ENCODE assay signal across 24 cellular contexts in genomic region chr21:37593740-37594471, GRCh38.
"Had no signal": no experiment of that assay in that cellular context is flagged by ENCODE, and none has a peak within 500 bp of the region (broad histone marks: within the 10 kb centered on the region; RNA-seq: fewer than 3 reads in every experiment).

No MANE protein-coding gene starts in this region.

- H3K36me3 ChIP-seq: right lobe of liver, transverse colon had no signal

- H3K9me3 ChIP-seq: body of pancreas, right lobe of liver, transverse colon had no signal

- DNase-seq: activated CD4-positive, alpha-beta T cell treated with anti-CD3 and anti-CD28 coated beads, Interleukin-2, amount 10 ng/mL, durations not matched to agents 24 days and 14 days; activated CD4-positive, CD25-positive, alpha-beta regulatory T cell; activated CD8-positive, alpha-beta memory T cell treated with anti-CD3 and anti-CD28 coated beads, Interleukin-2, amount 50 U/mL, for 4 hours; activated CD8-positive, alpha-beta T cell treated with anti-CD3 and anti-CD28 coated beads, Interleukin-2, amount 10 ng/mL, durations not matched to agents 7 days and 5 days; activated gamma-delta T cell; activated T-cell treated with anti-CD3 and anti-CD28 coated beads, Interleukin-2, amount 50 U/mL, for 48 hours; amygdala; body of pancreas; cortex of kidney; effector CD4-positive, alpha-beta T cell; foreskin melanocyte; natural killer cell; nucleus accumbens; right lobe of liver; stimulated activated naive CD8-positive, alpha-beta T cell treated with anti-CD3 and anti-CD28 coated beads, Interleukin-15, Interleukin-2, amounts not matched to agents 100 U/mL and 50 U/mL, for 24 hours; T-helper 17 cell; transverse colon had no signal

- H3K4me3 Mint-ChIP-seq: activated CD4-positive, alpha-beta T cell treated with anti-CD3 and anti-CD28 coated beads, Interleukin-2, amount 10 ng/mL, durations not matched to agents 24 days and 14 days; activated CD8-positive, alpha-beta T cell treated with anti-CD3 and anti-CD28 coated beads, Interleukin-2, amount 10 ng/mL, durations not matched to agents 7 days and 5 days; activated naive CD8-positive, alpha-beta T cell; central memory CD8-positive, alpha-beta T cell; memory B cell; natural killer cell; T-helper 17 cell had no signal

- H3K27ac ChIP-seq: body of pancreas, right lobe of liver, transverse colon had no signal

- H3K4me3 ChIP-seq: body of pancreas, right lobe of liver, smooth muscle cell, transverse colon had no signal

- H3K27me3 ChIP-seq: body of pancreas, right lobe of liver, transverse colon had no signal

- H3K27ac Mint-ChIP-seq: activated CD4-positive, alpha-beta T cell treated with anti-CD3 and anti-CD28 coated beads, Interleukin-2, amount 10 ng/mL, durations not matched to agents 24 days and 14 days; activated CD8-positive, alpha-beta T cell treated with anti-CD3 and anti-CD28 coated beads, Interleukin-2, amount 10 ng/mL, durations not matched to agents 7 days and 5 days; activated naive CD8-positive, alpha-beta T cell; memory B cell; natural killer cell; progenitor cell of endocrine pancreas; T-helper 17 cell had no signal

- H3K4me1 Mint-ChIP-seq: activated CD4-positive, alpha-beta T cell treated with anti-CD3 and anti-CD28 coated beads, Interleukin-2, amount 10 ng/mL, durations not matched to agents 24 days and 14 days; memory B cell had no signal

- H3K9me3 Mint-ChIP-seq: activated CD4-positive, alpha-beta T cell treated with anti-CD3 and anti-CD28 coated beads, Interleukin-2, amount 10 ng/mL, durations not matched to agents 24 days and 14 days; central memory CD8-positive, alpha-beta T cell; natural killer cell had no signal

- FAIRE-seq: islet of Langerhans had no signal

- ATAC-seq: activated CD8-positive, alpha-beta T cell treated with anti-CD3 and anti-CD28 coated beads, Interleukin-2, amount 10 ng/mL, durations not matched to agents 7 days and 5 days; body of pancreas; left lobe of liver; right lobe of liver; stimulated activated naive CD8-positive, alpha-beta T cell treated with anti-CD3 and anti-CD28 coated beads, Interleukin-15, Interleukin-2, amounts not matched to agents 100 U/mL and 50 U/mL, for 24 hours; T-helper 17 cell had no signal

- H3K4me1 ChIP-seq: body of pancreas, right lobe of liver, transverse colon had no signal

- H3K36me3 Mint-ChIP-seq: activated naive CD8-positive, alpha-beta T cell; memory B cell; natural killer cell had no signal

- H3K4me2 ChIP-seq: smooth muscle cell had no signal
